In genomic region chr12:51863921-51864700, GRCh38 we compare ENCODE assay signal across 8 cellular contexts. TPM values are rescaled to one million over a fixed set of nuclear protein-coding genes. Genes with fewer than 3 reads are reported as not detected.
A peak's percentile ranks its signal among the peaks of the same experiment; 100 is the strongest.
DNase-seq lines count a peak whose midpoint lies in the region; ATAC-seq and TF ChIP-seq lines count a peak whose summit lies in the region.

No MANE protein-coding gene starts in this region.

- intact Hi-C loops in left ventricle myocardium superior (cut with micrococcal nuclease): no loop called here
- intact Hi-C loops in sciatic nerve (cut with DNase I): no loop called here

- TF ChIP-seq CTCF in H9 (conservative IDR thresholded peaks at IDR 0.05): no peak

- no peaks in the 10 kb centered on the region for H3K79me2 ChIP-seq in H9 (ENCODE audit: insufficient read depth, low read length)

- H2BK120ac ChIP-seq in H9 (ENCODE audit: low read depth, low read length, poor library complexity, severe bottlenecking): no peak overlapping the region

- H3K23me2 ChIP-seq in H9 (ENCODE audit: insufficient read length, low read depth, low read length, poor library complexity, severe bottlenecking): peaks cover 19% of the 10 kb centered on the region

- no peaks in the 10 kb centered on the region for H3K36me3 Mint-ChIP-seq in H9 (ENCODE audit: insufficient read depth in 1 of 3, low read depth in 3 of 3)
- no peaks in the 10 kb centered on the region for H3K36me3 Mint-ChIP-seq in activated T-cell treated with anti-CD3 and anti-CD28 coated beads, Interleukin-2, amount 50 U/mL, for 4 hours (ENCODE audit: insufficient read depth)

- H3T11ph ChIP-seq in H9 (ENCODE audit: low read length): no peak overlapping the region

- H4K91ac ChIP-seq in H9 (ENCODE audit: insufficient read length, low read depth, low read length): no peak overlapping the region

- peaks cover 6% of the 10 kb centered on the region; the same call in 1 of the 2 replicates for H3K27me3 ChIP-seq in H9 (ENCODE audit: insufficient read depth, low read length)

- peak; percentile 74 to 86 for ATAC-seq in activated T-cell treated with anti-CD3 and anti-CD28 coated beads, Interleukin-2, amount 50 U/mL, for 4 hours
- peak; percentile 62 for ATAC-seq in left ventricle myocardium superior
- peak; percentile 73 for ATAC-seq in sciatic nerve
- ATAC-seq in GM18511 (IDR thresholded peaks at IDR 0.05; ENCODE audit: unreplicated experiment): no peak
- ATAC-seq in GM19397 (IDR thresholded peaks at IDR 0.05; ENCODE audit: unreplicated experiment): no peak
- ATAC-seq in GM21360 (IDR thresholded peaks at IDR 0.05; ENCODE audit: unreplicated experiment): no peak

- no CpG with 5 or more reads among the region's 49 CpGs for WGBS in H9 (ENCODE audit: extremely low coverage, insufficient read length, low lambda C conversion rate)

- no peak overlapping the region for H2AFZ ChIP-seq in H9 (ENCODE audit: low read length)

- H3K4me2 ChIP-seq in H9 (ENCODE audit: insufficient read depth, insufficient read length, low read length): peak overlapping the region; percentile 69

- no peak overlapping the region for H2AK5ac ChIP-seq in H9 (ENCODE audit: insufficient read length, low read length)

- H2BK5ac ChIP-seq in H9 (ENCODE audit: insufficient read length, low read length): no peak overlapping the region

- H3K14ac ChIP-seq in H9 (ENCODE audit: insufficient read depth, low read length): no peak overlapping the region

- peaks cover 0 to 2% of the 10 kb centered on the region in 2 experiments; a peak in 2 of 5 replicates for H3K9me3 Mint-ChIP-seq in H9
- H3K9me3 Mint-ChIP-seq in activated T-cell treated with anti-CD3 and anti-CD28 coated beads, Interleukin-2, amount 50 U/mL, for 4 hours: no peaks in the 10 kb centered on the region

- no peaks in the 10 kb centered on the region for H3K9me3 ChIP-seq in H9 (ENCODE audit: control insufficient read depth, low read depth, low read length)

- peaks cover 64 to 70% of the 10 kb centered on the region in 2 experiments for H3K4me1 Mint-ChIP-seq in H9
- peaks cover 20% of the 10 kb centered on the region for H3K4me1 Mint-ChIP-seq in activated T-cell treated with anti-CD3 and anti-CD28 coated beads, Interleukin-2, amount 50 U/mL, for 4 hours (ENCODE audit: low read depth)

- DNase-seq in H9 (peak; percentile 93), left ventricle myocardium superior (no peak), sciatic nerve (ENCODE audit: low spot score) (peak; percentile 68), A172 (ENCODE audit: low spot score) (no peak)
- no peak for DNase-seq in activated T-cell treated with anti-CD3 and anti-CD28 coated beads, Interleukin-2, amount 50 U/mL, for 4 hours

- no peaks in the 10 kb centered on the region for H4K20me1 ChIP-seq in H9 (ENCODE audit: control insufficient read depth, insufficient read depth, insufficient read length)

- H3K27me3 Mint-ChIP-seq in H9 (ENCODE audit: low read depth): peaks cover 60% of the 10 kb centered on the region
- peaks cover 63% of the 10 kb centered on the region for H3K27me3 Mint-ChIP-seq in activated T-cell treated with anti-CD3 and anti-CD28 coated beads, Interleukin-2, amount 50 U/mL, for 4 hours (ENCODE audit: low read depth)

- H2BK12ac ChIP-seq in H9 (ENCODE audit: insufficient read length, low read depth, low read length): no peak overlapping the region

- no peaks in the 10 kb centered on the region for H3K79me1 ChIP-seq in H9 (ENCODE audit: insufficient read depth, low read depth, low read length, poor library complexity, severe bottlenecking)

- no peak overlapping the region for H3K27ac ChIP-seq in H9 (ENCODE audit: insufficient read length, low read depth, low read length)

- H3K4me3 Mint-ChIP-seq in H9: peak overlapping the region; percentile 79 to 83
- H3K4me3 Mint-ChIP-seq in activated T-cell treated with anti-CD3 and anti-CD28 coated beads, Interleukin-2, amount 50 U/mL, for 4 hours: peak overlapping the region; percentile 37

- H3K23ac ChIP-seq in H9 (ENCODE audit: insufficient read length, low read depth, low read length): no peak overlapping the region

- H3K9ac ChIP-seq in H9 (ENCODE audit: extremely low read depth, insufficient read length, low read length): no peak overlapping the region

- no peak overlapping the region for H3K18ac ChIP-seq in H9 (ENCODE audit: insufficient read length, low read depth, low read length)

- no peak overlapping the region for H4K8ac ChIP-seq in H9 (replicated peaks; ENCODE audit: insufficient read length, low read depth, low read length)

- H2BK15ac ChIP-seq in H9 (ENCODE audit: low read depth, low read length): no peak overlapping the region

- H3K27ac Mint-ChIP-seq in H9: peak overlapping the region in 2 of 3 experiments; percentile 64 to 78; a peak in 2 of 7 replicates

- H4K5ac ChIP-seq in H9 (ENCODE audit: insufficient read length, low read depth, low read length): no peak overlapping the region

- H2BK20ac ChIP-seq in H9 (ENCODE audit: low read depth, low read length, poor library complexity, severe bottlenecking): no peak overlapping the region

- no peak overlapping the region for H3K56ac ChIP-seq in H9 (ENCODE audit: insufficient read length, low read depth, low read length)

- peaks cover 10% of the 10 kb centered on the region; the same call in 1 of the 2 replicates for H3K4me1 ChIP-seq in H9 (ENCODE audit: insufficient read depth, low read length)

- H3K4ac ChIP-seq in H9 (ENCODE audit: low read depth, low read length): no peak overlapping the region

RNA-seq across cellular contexts. Expression of gene FIGNL2, which starts 15.6 kb away (rescaled TPM):
- total RNA-seq in H9 (2021): 19.5 and 19.7 TPM in 2 replicates
- under 1 TPM; 0.54 to 0.69 (median 0.58) TPM for total RNA-seq in activated T-cell treated with anti-CD3 and anti-CD28 coated beads, Interleukin-2, amount 50 U/mL, for 4 hours
- 0.35 TPM for total RNA-seq in left ventricle myocardium superior
- 4.0 TPM for total RNA-seq in sciatic nerve
- 0.26 and 0.29 TPM in 2 replicates for total RNA-seq in A172 (2014; rRNA removed; shearing (Covaris generic))

RNA-seq across cellular contexts. Expression of gene ANKRD33, which starts 23.8 kb away (rescaled TPM):
- total RNA-seq in H9 (2021) (0.61 and 0.81 TPM in 2 replicates), left ventricle myocardium superior (not detected), sciatic nerve (0.76 TPM)
- total RNA-seq in activated T-cell treated with anti-CD3 and anti-CD28 coated beads, Interleukin-2, amount 50 U/mL, for 4 hours: not detected
- total RNA-seq in A172 (2014; rRNA removed; shearing (Covaris generic)): not detected in 2 replicates

RNA-seq across cellular contexts. Expression of gene ACVRL1, which starts 43.2 kb away (rescaled TPM):
- total RNA-seq in H9 (2021) (not detected in 2 replicates), left ventricle myocardium superior (31.7 TPM), sciatic nerve (57.6 TPM)
- under 1 TPM in 2 of 3 donors, not detected in 1; 0.08 to 0.29 TPM for total RNA-seq in activated T-cell treated with anti-CD3 and anti-CD28 coated beads, Interleukin-2, amount 50 U/mL, for 4 hours
- 10.3 and 11.7 TPM in 2 replicates for total RNA-seq in A172 (2014; rRNA removed; shearing (Covaris generic))

Comparison
In these comparisons a context has a peak if more than half of its experiments do, and no peak if none do; other contexts are left out.
1. DNase-seq: peak in H9 (single experiment) and sciatic nerve (single experiment); none in activated T-cell treated with anti-CD3 and anti-CD28 coated beads, Interleukin-2, amount 50 U/mL, for 4 hours (single experiment), left ventricle myocardium superior (single experiment) and A172 (single experiment).
2. ATAC-seq: peak in activated T-cell treated with anti-CD3 and anti-CD28 coated beads, Interleukin-2, amount 50 U/mL, for 4 hours (2 of 2), left ventricle myocardium superior (single experiment) and sciatic nerve (single experiment); none in GM18511 (single experiment), GM19397 (single experiment) and GM21360 (single experiment).